8 cellular contexts compared by ENCODE assay signal in the genomic region with DNA sequence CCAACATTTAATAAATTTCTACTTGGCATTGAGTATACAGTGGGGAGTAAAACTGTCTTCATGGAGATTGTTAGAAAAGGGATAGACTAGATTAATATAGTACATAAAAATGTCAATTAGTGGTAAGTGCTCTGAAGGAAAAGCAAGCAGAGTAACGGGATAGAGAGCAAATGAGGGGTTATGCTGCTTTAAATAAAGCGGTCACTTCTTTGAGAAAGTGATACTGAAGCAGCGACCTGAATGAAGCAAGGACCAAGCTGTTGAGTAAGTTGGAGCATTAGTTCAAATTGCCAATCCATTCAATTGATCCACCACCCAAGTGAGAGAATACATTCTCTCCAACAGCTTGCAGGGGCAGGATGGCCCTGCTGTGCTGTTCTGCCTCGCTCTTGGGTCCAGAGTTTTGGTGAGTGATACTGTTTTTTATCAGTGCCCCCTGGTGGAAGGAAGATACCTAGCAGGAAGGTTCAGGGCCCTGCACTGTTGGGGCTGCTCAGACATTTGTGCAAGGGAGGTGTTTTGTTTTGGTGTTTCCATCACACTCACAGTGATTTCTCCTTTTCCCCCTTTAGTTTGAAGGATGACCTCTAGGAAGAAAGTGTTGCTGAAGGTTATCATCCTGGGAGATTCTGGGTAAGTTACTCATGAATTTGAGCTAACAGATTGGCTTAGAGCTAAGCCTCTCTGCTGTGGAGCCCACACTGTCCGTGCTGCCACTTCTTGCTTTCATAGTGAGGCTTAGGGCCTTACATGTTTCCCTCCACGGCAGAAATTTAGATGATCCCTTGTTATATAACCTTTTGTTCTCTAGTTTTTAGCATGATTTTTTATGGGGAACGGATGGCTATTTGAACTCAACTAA.
DNase-seq lines count a peak whose midpoint lies in the region; ATAC-seq and TF ChIP-seq lines count a peak whose summit lies in the region.

No MANE protein-coding gene starts in this region.

- ATAC-seq in GM23338 (peak; percentile 99), heart left ventricle (peak; percentile 78 to 94 (median 92))

- H3K27me3 Mint-ChIP-seq in GM23338 (ENCODE audit: insufficient read depth, low read depth, poor library complexity): peaks cover 7% of the 10 kb centered on the region
- no peaks in the 10 kb centered on the region for H3K27me3 Mint-ChIP-seq in activated naive CD8-positive, alpha-beta T cell treated with anti-CD3 and anti-CD28 coated beads for 36 hours

- no peak overlapping the region for H3K4me3 ChIP-seq in GM23338
- H3K4me3 ChIP-seq in SK-N-MC: no peak overlapping the region
- H3K4me3 ChIP-seq in heart left ventricle: no peak overlapping the region
- H3K4me3 ChIP-seq in rectal smooth muscle tissue (ENCODE audit: low read length): no peak overlapping the region

- H3K9me3 Mint-ChIP-seq in GM23338: no peaks in the 10 kb centered on the region
- H3K9me3 Mint-ChIP-seq in activated naive CD8-positive, alpha-beta T cell treated with anti-CD3 and anti-CD28 coated beads for 36 hours: no peaks in the 10 kb centered on the region

- H3K9me2 ChIP-seq in GM23338 (ENCODE audit: insufficient read depth): no peaks in the 10 kb centered on the region

- 50 to 62% (median 54%) methylated on average over 7 of the region's 7 CpGs for WGBS in heart left ventricle, 4 donors

- peaks cover 63% of the 10 kb centered on the region for H3K79me2 ChIP-seq in GM23338 (replicated peaks; ENCODE audit: insufficient read depth)

- H3K9ac ChIP-seq in SK-N-MC (ENCODE audit: insufficient read length) (no peak overlapping the region), rectal smooth muscle tissue (ENCODE audit: low read length) (no peak overlapping the region)

- H3K36me3 Mint-ChIP-seq in GM23338 (ENCODE audit: low read depth): peaks cover 41% of the 10 kb centered on the region
- H3K36me3 Mint-ChIP-seq in activated naive CD8-positive, alpha-beta T cell treated with anti-CD3 and anti-CD28 coated beads for 36 hours: peaks cover 54% of the 10 kb centered on the region

- H3K9me3 ChIP-seq in SK-N-MC (ENCODE audit: low read depth, low read length): no peaks in the 10 kb centered on the region
- no peaks in the 10 kb centered on the region for H3K9me3 ChIP-seq in heart left ventricle

- H3K27me3 ChIP-seq in GM23338 (ENCODE audit: insufficient read depth) (no peaks in the 10 kb centered on the region), heart left ventricle (no peaks in the 10 kb centered on the region), rectal smooth muscle tissue (ENCODE audit: control insufficient read depth, insufficient read depth, low read length) (no peaks in the 10 kb centered on the region)

- no peak overlapping the region for H3K4me2 ChIP-seq in GM23338

- no peak for TF ChIP-seq POLR2A in heart left ventricle (IDR thresholded peaks at IDR 0.05)

- H4K20me1 ChIP-seq in GM23338 (replicated peaks; ENCODE audit: insufficient read depth): peaks cover 59% of the 10 kb centered on the region

- H3K27ac ChIP-seq in GM23338 (ENCODE audit: low read depth): peak overlapping the region; percentile 41; the same call in 1 of the 2 replicates
- peak overlapping the region; percentile 57 for H3K27ac ChIP-seq in SK-N-MC
- H3K27ac ChIP-seq in heart left ventricle: peak overlapping the region in 8 of 12 donors; percentile 44 to 71 (median 56)
- peak overlapping the region; percentile 57 for H3K27ac ChIP-seq in rectal smooth muscle tissue (ENCODE audit: low read depth, low read length)

- intact Hi-C loops in heart left ventricle (cut with DNase I): loop anchor here (1.0 to 10.0 kb wide), 9 partner anchors 50 to 180 kb away; a partner anchor contains a TSS

- DNase-seq in ELF-1 (ENCODE audit: low read depth, low spot score) (peak; percentile 86), GM23338 (ENCODE audit: low spot score) (peak; percentile 93), M059J (ENCODE audit: low read depth) (peak; percentile 60), SK-N-MC (ENCODE audit: low read depth, low spot score) (peak; percentile 35), heart left ventricle (peak in 3 of 5 donors; percentile 59 to 61 (median 59)), 8988T (no peak)
- peak; percentile 56 for DNase-seq in activated naive CD8-positive, alpha-beta T cell treated with anti-CD3 and anti-CD28 coated beads for 36 hours

- H3K36me3 ChIP-seq in GM23338 (ENCODE audit: insufficient read depth): peaks cover 23% of the 10 kb centered on the region
- peaks cover 46% of the 10 kb centered on the region for H3K36me3 ChIP-seq in SK-N-MC (ENCODE audit: insufficient read depth, low read length)
- peaks cover 0 to 43% (median 41%) of the 10 kb centered on the region in 9 donors for H3K36me3 ChIP-seq in heart left ventricle
- peaks cover 12% of the 10 kb centered on the region for H3K36me3 ChIP-seq in rectal smooth muscle tissue (ENCODE audit: control insufficient read depth, insufficient read depth, low read length)

- H3K4me1 Mint-ChIP-seq in GM23338: peaks cover 14% of the 10 kb centered on the region
- peaks cover 83% of the 10 kb centered on the region for H3K4me1 Mint-ChIP-seq in activated naive CD8-positive, alpha-beta T cell treated with anti-CD3 and anti-CD28 coated beads for 36 hours

- H3F3A ChIP-seq in GM23338 (replicated peaks; ENCODE audit: low read depth): peaks cover 6% of the 10 kb centered on the region; the same call in 1 of the 2 replicates

- TF ChIP-seq CTCF in GM23338 (conservative IDR thresholded peaks at IDR 0.05; ENCODE audit: low read depth in 2 of 2): peak; percentile 83 to 84
- peak; percentile 71 to 88 (median 80) for TF ChIP-seq CTCF in heart left ventricle (IDR thresholded peaks at IDR 0.05)

- H3K27ac Mint-ChIP-seq in GM23338: peak overlapping the region; percentile 3; the same call in 1 of the 2 replicates
- peak overlapping the region; percentile 95 for H3K27ac Mint-ChIP-seq in activated naive CD8-positive, alpha-beta T cell treated with anti-CD3 and anti-CD28 coated beads for 36 hours

- H3K4me1 ChIP-seq in GM23338 (ENCODE audit: insufficient read depth) (peaks cover 6% of the 10 kb centered on the region), heart left ventricle (peaks cover 0 to 69% (median 38%) of the 10 kb centered on the region in 12 donors), rectal smooth muscle tissue (ENCODE audit: control insufficient read depth, insufficient read depth, low read length) (peaks cover 9% of the 10 kb centered on the region)

- no peak overlapping the region for H3K4me3 Mint-ChIP-seq in GM23338
- H3K4me3 Mint-ChIP-seq in activated naive CD8-positive, alpha-beta T cell treated with anti-CD3 and anti-CD28 coated beads for 36 hours: peak overlapping the region; percentile 46

- H2AFZ ChIP-seq in GM23338: no peak overlapping the region

TF ChIP-seq in GM23338, 12 proteins besides CTCF, POLR2A, EP300 and RAD21 (continues in another document):
- TF ChIP-seq, protein P1, sequence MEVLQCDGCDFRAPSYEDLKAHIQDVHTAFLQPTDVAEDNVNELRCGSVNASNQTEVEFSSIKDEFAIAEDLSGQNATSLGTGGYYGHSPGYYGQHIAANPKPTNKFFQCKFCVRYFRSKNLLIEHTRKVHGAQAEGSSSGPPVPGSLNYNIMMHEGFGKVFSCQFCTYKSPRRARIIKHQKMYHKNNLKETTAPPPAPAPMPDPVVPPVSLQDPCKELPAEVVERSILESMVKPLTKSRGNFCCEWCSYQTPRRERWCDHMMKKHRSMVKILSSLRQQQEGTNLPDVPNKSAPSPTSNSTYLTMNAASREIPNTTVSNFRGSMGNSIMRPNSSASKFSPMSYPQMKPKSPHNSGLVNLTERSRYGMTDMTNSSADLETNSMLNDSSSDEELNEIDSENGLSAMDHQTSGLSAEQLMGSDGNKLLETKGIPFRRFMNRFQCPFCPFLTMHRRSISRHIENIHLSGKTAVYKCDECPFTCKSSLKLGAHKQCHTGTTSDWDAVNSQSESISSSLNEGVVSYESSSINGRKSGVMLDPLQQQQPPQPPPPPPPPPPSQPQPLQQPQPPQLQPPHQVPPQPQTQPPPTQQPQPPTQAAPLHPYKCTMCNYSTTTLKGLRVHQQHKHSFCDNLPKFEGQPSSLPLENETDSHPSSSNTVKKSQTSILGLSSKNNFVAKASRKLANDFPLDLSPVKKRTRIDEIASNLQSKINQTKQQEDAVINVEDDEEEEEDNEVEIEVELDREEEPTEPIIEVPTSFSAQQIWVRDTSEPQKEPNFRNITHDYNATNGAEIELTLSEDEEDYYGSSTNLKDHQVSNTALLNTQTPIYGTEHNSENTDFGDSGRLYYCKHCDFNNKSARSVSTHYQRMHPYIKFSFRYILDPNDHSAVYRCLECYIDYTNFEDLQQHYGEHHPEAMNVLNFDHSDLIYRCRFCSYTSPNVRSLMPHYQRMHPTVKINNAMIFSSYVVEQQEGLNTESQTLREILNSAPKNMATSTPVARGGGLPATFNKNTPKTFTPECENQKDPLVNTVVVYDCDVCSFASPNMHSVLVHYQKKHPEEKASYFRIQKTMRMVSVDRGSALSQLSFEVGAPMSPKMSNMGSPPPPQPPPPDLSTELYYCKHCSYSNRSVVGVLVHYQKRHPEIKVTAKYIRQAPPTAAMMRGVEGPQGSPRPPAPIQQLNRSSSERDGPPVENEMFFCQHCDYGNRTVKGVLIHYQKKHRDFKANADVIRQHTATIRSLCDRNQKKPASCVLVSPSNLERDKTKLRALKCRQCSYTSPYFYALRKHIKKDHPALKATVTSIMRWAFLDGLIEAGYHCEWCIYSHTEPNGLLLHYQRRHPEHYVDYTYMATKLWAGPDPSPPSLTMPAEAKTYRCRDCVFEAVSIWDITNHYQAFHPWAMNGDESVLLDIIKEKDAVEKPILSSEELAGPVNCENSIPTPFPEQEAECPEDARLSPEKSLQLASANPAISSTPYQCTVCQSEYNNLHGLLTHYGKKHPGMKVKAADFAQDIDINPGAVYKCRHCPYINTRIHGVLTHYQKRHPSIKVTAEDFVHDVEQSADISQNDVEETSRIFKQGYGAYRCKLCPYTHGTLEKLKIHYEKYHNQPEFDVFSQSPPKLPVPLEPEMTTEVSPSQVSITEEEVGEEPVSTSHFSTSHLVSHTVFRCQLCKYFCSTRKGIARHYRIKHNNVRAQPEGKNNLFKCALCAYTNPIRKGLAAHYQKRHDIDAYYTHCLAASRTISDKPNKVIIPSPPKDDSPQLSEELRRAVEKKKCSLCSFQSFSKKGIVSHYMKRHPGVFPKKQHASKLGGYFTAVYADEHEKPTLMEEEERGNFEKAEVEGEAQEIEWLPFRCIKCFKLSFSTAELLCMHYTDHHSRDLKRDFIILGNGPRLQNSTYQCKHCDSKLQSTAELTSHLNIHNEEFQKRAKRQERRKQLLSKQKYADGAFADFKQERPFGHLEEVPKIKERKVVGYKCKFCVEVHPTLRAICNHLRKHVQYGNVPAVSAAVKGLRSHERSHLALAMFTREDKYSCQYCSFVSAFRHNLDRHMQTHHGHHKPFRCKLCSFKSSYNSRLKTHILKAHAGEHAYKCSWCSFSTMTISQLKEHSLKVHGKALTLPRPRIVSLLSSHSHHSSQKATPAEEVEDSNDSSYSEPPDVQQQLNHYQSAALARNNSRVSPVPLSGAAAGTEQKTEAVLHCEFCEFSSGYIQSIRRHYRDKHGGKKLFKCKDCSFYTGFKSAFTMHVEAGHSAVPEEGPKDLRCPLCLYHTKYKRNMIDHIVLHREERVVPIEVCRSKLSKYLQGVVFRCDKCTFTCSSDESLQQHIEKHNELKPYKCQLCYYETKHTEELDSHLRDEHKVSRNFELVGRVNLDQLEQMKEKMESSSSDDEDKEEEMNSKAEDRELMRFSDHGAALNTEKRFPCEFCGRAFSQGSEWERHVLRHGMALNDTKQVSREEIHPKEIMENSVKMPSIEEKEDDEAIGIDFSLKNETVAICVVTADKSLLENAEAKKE (CRISPR knock-in tag; IDR thresholded peaks at IDR 0.05): no peak
